In genomic region chr2:149041482-149041881, GRCh38 we compare ENCODE assay signal across 19 cellular contexts. TPM values are rescaled to one million over a fixed set of nuclear protein-coding genes. Genes with fewer than 3 reads are reported as not detected.
"Had no signal": no experiment of that assay in that cellular context is flagged by ENCODE, and none has a peak within 500 bp of the region (broad histone marks: within the 10 kb centered on the region; RNA-seq: fewer than 3 reads in every experiment).

No MANE protein-coding gene starts in this region.

- H3K27me3 ChIP-seq: MG63 had no signal

- H3K9me2 ChIP-seq: SK-N-SH had no signal

- H3K4me2 ChIP-seq: SK-N-SH had no signal

- H3K9ac ChIP-seq: SK-N-SH had no signal

- H3K27ac ChIP-seq: RWPE1 had no signal

- H3K36me3 ChIP-seq: MG63 had no signal

- ATAC-seq: Panc1 had no signal

- DNase-seq: KBM-7, MG63, NCI-H1092, NCI-H1105 treated with DMSO at 0.1 percent for 48 hours, NCI-H1417 treated with DMSO at 0.1 percent for 48 hours, NCI-H146, NCI-H1694 treated with DMSO at 0.1 percent for 48 hours, NCI-H1930, NCI-H2081, NCI-H2227 treated with DMSO at 0.1 percent for 48 hours, NCI-H524, NCI-H526 treated with DMSO at 0.1 percent for 48 hours, NCI-H774, SHP77, SK-N-SH, SW 1271 had no signal

- H3K4me3 ChIP-seq: MG63 had no signal

RNA-seq across cellular contexts. Expression of gene LYPD6B, which starts 3.0 kb away (rescaled TPM):
- total RNA-seq: SK-MEL-5 had no signal
